ENCODE assay signal across 7 cellular contexts in the genomic region with DNA sequence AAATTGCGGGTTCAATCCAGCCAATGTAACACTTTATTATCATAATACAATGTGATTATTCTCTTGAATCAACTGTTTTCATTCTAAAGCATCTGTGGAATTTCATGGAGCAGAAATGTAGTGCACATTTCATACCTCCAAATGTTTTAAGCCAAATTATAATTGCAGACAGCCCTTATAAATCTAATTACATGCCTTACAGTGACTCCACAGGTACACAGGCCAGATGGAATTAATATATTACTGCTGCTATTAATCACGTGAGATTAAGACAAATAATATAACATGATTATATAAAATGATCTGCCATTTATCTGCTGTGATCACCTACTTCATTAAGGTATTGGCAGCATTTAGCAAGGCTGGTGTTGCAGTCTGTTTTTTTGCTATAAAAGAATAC.
"Had no signal": no experiment of that assay in that cellular context is flagged by ENCODE, and none has a peak within 500 bp of the region (broad histone marks: within the 10 kb centered on the region; RNA-seq: fewer than 3 reads in every experiment).

No MANE protein-coding gene starts in this region.

- H3K9me3 Mint-ChIP-seq: GM23338, H9, IgD-negative memory B cell had no signal

- H3K4me3 ChIP-seq: GM23338 had no signal

- H3K4me3 Mint-ChIP-seq: GM23338, H9, IgD-negative memory B cell had no signal

- H2AFZ ChIP-seq: GM23338 had no signal

- H3K4me2 ChIP-seq: GM23338 had no signal

- H3K4me1 Mint-ChIP-seq: IgD-negative memory B cell had no signal

- DNase-seq: H9, HCEC 1CT, KBM-7 had no signal

- H3K27ac ChIP-seq: HL-60 had no signal

- H3K27ac Mint-ChIP-seq: GM23338, H9, IgD-negative memory B cell had no signal

- ATAC-seq: GM23338, HepG2 had no signal
